Comparison of ENCODE assay signal across 8 cellular contexts in genomic region chr14:104224516-104225281, GRCh38.
DNase-seq lines count a peak whose midpoint lies in the region; ATAC-seq, FAIRE-seq and TF ChIP-seq lines count a peak whose summit lies in the region.

No MANE protein-coding gene starts in this region.

- H3K27me3 ChIP-seq in RWPE2 (ENCODE audit: insufficient read depth, poor library complexity, severe bottlenecking) = peaks cover 22% of the 10 kb centered on the region

- no peak for ATAC-seq in RWPE2 (ENCODE audit: low read depth)

- H3K36me3 ChIP-seq in RWPE2 (ENCODE audit: low read depth) = no peaks in the 10 kb centered on the region

- H3K9me3 ChIP-seq in RWPE2 (ENCODE audit: severe bottlenecking) = peaks cover 2% of the 10 kb centered on the region

- DNase-seq in GM19239 (ENCODE audit: insufficient read length, low spot score) = peak; percentile 41
- DNase-seq in RWPE2 (ENCODE audit: low spot score) = no peak
- no peak for DNase-seq in epithelial cell of proximal tubule (ENCODE audit: low read depth)
- DNase-seq in stimulated activated CD4-positive, alpha-beta T cell treated with anti-CD3 and anti-CD28 coated beads, Interleukin-4, amount 100 ng/mL, for 1 hour = peak; percentile 36
- DNase-seq in NOMO-1 treated with DMSO at 0.1 percent for 48 hours (lab: John Stamatoyannopoulos, UW; ENCODE audit: unreplicated experiment) = no peak
- no peak for DNase-seq in NCI-H2081 treated with DMSO at 0.1 percent for 48 hours (lab: John Stamatoyannopoulos, UW)
- no peak for DNase-seq in DMS53 (lab: John Stamatoyannopoulos, UW)
- no peak for DNase-seq in DMS53 treated with DMSO at 0.1 percent for 48 hours (lab: John Stamatoyannopoulos, UW; ENCODE audit: unreplicated experiment)

- H3K4me3 ChIP-seq in RWPE2 (ENCODE audit: severe bottlenecking) = no peak overlapping the region
- H3K4me3 ChIP-seq in epithelial cell of proximal tubule (ENCODE audit: low read depth, low read length) = no peak overlapping the region

- FAIRE-seq in GM19239 (lab: Jason Lieb, UNC) = no peak

- TF ChIP-seq CTCF in RWPE2 (IDR thresholded peaks at IDR 0.05; ENCODE audit: poor library complexity, severe bottlenecking) = peak; percentile 14
- peak; percentile 49 for TF ChIP-seq CTCF in epithelial cell of proximal tubule (conservative IDR thresholded peaks at IDR 0.05; ENCODE audit: low read depth, low read length)

- H3K27ac ChIP-seq in RWPE2 (ENCODE audit: poor library complexity, severe bottlenecking) = no peak overlapping the region

- H3K4me1 ChIP-seq in RWPE2 (ENCODE audit: insufficient read depth, poor library complexity, severe bottlenecking) = no peaks in the 10 kb centered on the region

Comparison
In these comparisons a context has a peak if more than half of its experiments do, and no peak if none do; other contexts are left out.
1. DNase-seq: peak in GM19239 (single experiment) and stimulated activated CD4-positive, alpha-beta T cell treated with anti-CD3 and anti-CD28 coated beads, Interleukin-4, amount 100 ng/mL, for 1 hour (single experiment); none in RWPE2 (single experiment), epithelial cell of proximal tubule (single experiment), NOMO-1 treated with DMSO at 0.1 percent for 48 hours (single experiment), NCI-H2081 treated with DMSO at 0.1 percent for 48 hours (single experiment), DMS53 (single experiment) and DMS53 treated with DMSO at 0.1 percent for 48 hours (single experiment).